Comparison of ENCODE assay signal across 1 cellular context in the genomic region with DNA sequence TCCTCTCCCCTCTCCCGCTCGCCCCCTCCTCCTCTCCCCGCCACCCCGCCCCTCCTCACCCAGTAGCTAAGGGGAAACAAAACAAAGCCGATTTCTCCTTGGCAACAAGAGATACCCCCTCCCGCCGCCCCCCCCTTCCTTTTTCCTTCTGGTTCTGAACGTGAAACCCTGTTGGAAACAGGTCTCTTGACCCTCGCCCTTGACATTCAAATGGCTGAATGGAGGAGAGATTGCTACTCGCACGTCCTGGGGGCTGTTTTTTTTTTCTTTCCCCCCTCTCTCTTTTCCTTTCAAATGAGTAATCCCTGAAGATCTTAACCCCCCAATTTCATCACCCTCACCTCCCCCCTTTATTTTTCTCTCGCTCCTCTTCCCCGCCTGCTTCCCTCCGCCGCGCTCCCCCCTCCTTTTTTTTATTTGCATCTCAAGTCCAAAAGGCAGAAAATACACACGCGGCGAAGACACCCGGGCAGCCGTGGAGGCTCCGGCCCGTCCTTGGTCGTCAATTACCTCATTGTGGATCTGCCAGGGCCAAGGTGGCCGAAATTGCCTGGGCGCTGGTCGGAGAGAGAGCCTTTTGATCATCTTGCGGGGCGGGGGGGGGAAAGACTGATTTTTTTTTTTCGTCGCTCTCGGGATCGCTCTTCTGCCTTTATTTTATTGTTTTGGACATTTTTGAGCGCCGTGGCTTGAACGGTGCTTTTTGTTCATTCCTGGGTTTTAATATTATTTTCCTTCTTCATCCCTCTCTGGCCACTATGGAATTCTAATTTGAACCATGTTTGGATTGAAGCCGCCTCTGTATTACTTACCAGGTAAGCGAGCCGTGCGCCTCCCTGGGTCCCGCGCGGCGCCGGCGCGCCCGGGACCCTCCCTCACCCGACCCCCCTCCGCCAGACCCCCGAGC.
TF ChIP-seq lines count a peak whose summit lies in the region.

No MANE protein-coding gene starts in this region.

TF ChIP-seq in GM12878, 131 proteins besides CTCF, POLR2A, EP300 and RAD21 (continued from another document):
- TF ChIP-seq HDAC6 (IDR thresholded peaks at IDR 0.05; ENCODE audit: unreplicated experiment), result peak; percentile 34
- no peak for TF ChIP-seq IKZF2 (IDR thresholded peaks at IDR 0.05)
- no peak for TF ChIP-seq STAT1 (conservative IDR thresholded peaks at IDR 0.05)
- TF ChIP-seq CHD1 (IDR thresholded peaks at IDR 0.05; ENCODE audit: low read depth, low read length), result 0 out of 2 replicates have a peak, but pooled peaks have one; percentile 77
- TF ChIP-seq, protein P1, sequence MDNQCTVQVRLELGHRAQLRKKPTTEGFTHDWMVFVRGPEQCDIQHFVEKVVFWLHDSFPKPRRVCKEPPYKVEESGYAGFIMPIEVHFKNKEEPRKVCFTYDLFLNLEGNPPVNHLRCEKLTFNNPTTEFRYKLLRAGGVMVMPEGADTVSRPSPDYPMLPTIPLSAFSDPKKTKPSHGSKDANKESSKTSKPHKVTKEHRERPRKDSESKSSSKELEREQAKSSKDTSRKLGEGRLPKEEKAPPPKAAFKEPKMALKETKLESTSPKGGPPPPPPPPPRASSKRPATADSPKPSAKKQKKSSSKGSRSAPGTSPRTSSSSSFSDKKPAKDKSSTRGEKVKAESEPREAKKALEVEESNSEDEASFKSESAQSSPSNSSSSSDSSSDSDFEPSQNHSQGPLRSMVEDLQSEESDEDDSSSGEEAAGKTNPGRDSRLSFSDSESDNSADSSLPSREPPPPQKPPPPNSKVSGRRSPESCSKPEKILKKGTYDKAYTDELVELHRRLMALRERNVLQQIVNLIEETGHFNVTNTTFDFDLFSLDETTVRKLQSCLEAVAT (IDR thresholded peaks at IDR 0.05), result peak; percentile 85
- TF ChIP-seq, protein P2, sequence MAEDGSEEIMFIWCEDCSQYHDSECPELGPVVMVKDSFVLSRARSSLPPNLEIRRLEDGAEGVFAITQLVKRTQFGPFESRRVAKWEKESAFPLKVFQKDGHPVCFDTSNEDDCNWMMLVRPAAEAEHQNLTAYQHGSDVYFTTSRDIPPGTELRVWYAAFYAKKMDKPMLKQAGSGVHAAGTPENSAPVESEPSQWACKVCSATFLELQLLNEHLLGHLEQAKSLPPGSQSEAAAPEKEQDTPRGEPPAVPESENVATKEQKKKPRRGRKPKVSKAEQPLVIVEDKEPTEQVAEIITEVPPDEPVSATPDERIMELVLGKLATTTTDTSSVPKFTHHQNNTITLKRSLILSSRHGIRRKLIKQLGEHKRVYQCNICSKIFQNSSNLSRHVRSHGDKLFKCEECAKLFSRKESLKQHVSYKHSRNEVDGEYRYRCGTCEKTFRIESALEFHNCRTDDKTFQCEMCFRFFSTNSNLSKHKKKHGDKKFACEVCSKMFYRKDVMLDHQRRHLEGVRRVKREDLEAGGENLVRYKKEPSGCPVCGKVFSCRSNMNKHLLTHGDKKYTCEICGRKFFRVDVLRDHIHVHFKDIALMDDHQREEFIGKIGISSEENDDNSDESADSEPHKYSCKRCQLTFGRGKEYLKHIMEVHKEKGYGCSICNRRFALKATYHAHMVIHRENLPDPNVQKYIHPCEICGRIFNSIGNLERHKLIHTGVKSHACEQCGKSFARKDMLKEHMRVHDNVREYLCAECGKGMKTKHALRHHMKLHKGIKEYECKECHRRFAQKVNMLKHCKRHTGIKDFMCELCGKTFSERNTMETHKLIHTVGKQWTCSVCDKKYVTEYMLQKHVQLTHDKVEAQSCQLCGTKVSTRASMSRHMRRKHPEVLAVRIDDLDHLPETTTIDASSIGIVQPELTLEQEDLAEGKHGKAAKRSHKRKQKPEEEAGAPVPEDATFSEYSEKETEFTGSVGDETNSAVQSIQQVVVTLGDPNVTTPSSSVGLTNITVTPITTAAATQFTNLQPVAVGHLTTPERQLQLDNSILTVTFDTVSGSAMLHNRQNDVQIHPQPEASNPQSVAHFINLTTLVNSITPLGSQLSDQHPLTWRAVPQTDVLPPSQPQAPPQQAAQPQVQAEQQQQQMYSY (CRISPR knock-in tag; IDR thresholded peaks at IDR 0.05), result no peak
- TF ChIP-seq, protein P3, sequence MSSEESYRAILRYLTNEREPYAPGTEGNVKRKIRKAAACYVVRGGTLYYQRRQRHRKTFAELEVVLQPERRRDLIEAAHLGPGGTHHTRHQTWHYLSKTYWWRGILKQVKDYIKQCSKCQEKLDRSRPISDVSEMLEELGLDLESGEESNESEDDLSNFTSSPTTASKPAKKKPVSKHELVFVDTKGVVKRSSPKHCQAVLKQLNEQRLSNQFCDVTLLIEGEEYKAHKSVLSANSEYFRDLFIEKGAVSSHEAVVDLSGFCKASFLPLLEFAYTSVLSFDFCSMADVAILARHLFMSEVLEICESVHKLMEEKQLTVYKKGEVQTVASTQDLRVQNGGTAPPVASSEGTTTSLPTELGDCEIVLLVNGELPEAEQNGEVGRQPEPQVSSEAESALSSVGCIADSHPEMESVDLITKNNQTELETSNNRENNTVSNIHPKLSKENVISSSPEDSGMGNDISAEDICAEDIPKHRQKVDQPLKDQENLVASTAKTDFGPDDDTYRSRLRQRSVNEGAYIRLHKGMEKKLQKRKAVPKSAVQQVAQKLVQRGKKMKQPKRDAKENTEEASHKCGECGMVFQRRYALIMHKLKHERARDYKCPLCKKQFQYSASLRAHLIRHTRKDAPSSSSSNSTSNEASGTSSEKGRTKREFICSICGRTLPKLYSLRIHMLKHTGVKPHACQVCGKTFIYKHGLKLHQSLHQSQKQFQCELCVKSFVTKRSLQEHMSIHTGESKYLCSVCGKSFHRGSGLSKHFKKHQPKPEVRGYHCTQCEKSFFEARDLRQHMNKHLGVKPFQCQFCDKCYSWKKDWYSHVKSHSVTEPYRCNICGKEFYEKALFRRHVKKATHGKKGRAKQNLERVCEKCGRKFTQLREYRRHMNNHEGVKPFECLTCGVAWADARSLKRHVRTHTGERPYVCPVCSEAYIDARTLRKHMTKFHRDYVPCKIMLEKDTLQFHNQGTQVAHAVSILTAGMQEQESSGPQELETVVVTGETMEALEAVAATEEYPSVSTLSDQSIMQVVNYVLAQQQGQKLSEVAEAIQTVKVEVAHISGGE (CRISPR knock-in tag; IDR thresholded peaks at IDR 0.05), result no peak
- no peak for TF ChIP-seq RCOR1 (conservative IDR thresholded peaks at IDR 0.05; ENCODE audit: low read depth, low read length)
- TF ChIP-seq, protein P4, sequence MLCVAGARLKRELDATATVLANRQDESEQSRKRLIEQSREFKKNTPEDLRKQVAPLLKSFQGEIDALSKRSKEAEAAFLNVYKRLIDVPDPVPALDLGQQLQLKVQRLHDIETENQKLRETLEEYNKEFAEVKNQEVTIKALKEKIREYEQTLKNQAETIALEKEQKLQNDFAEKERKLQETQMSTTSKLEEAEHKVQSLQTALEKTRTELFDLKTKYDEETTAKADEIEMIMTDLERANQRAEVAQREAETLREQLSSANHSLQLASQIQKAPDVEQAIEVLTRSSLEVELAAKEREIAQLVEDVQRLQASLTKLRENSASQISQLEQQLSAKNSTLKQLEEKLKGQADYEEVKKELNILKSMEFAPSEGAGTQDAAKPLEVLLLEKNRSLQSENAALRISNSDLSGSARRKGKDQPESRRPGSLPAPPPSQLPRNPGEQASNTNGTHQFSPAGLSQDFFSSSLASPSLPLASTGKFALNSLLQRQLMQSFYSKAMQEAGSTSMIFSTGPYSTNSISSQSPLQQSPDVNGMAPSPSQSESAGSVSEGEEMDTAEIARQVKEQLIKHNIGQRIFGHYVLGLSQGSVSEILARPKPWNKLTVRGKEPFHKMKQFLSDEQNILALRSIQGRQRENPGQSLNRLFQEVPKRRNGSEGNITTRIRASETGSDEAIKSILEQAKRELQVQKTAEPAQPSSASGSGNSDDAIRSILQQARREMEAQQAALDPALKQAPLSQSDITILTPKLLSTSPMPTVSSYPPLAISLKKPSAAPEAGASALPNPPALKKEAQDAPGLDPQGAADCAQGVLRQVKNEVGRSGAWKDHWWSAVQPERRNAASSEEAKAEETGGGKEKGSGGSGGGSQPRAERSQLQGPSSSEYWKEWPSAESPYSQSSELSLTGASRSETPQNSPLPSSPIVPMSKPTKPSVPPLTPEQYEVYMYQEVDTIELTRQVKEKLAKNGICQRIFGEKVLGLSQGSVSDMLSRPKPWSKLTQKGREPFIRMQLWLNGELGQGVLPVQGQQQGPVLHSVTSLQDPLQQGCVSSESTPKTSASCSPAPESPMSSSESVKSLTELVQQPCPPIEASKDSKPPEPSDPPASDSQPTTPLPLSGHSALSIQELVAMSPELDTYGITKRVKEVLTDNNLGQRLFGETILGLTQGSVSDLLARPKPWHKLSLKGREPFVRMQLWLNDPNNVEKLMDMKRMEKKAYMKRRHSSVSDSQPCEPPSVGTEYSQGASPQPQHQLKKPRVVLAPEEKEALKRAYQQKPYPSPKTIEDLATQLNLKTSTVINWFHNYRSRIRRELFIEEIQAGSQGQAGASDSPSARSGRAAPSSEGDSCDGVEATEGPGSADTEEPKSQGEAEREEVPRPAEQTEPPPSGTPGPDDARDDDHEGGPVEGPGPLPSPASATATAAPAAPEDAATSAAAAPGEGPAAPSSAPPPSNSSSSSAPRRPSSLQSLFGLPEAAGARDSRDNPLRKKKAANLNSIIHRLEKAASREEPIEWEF (IDR thresholded peaks at IDR 0.05; ENCODE audit: insufficient replicate concordance, low read depth, low read length), result no peak
- peak; percentile 52 for TF ChIP-seq POLR2AphosphoS5 (IDR thresholded peaks at IDR 0.05; ENCODE audit: low read length)
- TF ChIP-seq, protein P5, sequence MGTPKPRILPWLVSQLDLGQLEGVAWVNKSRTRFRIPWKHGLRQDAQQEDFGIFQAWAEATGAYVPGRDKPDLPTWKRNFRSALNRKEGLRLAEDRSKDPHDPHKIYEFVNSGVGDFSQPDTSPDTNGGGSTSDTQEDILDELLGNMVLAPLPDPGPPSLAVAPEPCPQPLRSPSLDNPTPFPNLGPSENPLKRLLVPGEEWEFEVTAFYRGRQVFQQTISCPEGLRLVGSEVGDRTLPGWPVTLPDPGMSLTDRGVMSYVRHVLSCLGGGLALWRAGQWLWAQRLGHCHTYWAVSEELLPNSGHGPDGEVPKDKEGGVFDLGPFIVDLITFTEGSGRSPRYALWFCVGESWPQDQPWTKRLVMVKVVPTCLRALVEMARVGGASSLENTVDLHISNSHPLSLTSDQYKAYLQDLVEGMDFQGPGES (IDR thresholded peaks at IDR 0.05), result no peak
- TF ChIP-seq RBBP5 (conservative IDR thresholded peaks at IDR 0.05), result no peak
- no peak for TF ChIP-seq EZH2 (IDR thresholded peaks at IDR 0.05; ENCODE audit: borderline replicate concordance, control insufficient read depth, low read depth, low read length)
- TF ChIP-seq CREB1 (IDR thresholded peaks at IDR 0.05; ENCODE audit: low read depth), result no peak
- TF ChIP-seq SMAD5 (IDR thresholded peaks at IDR 0.05; ENCODE audit: low read depth), result peak; percentile 42; the same call in 1 of the 2 replicates
- peak; percentile 60; the same call in 1 of the 2 replicates for TF ChIP-seq ATF7 (IDR thresholded peaks at IDR 0.05; ENCODE audit: low read depth)
- TF ChIP-seq MXI1 (IDR thresholded peaks at IDR 0.05; ENCODE audit: low read depth, low read length), result peak; percentile 33; the same call in 1 of the 2 replicates
- TF ChIP-seq, protein P6, sequence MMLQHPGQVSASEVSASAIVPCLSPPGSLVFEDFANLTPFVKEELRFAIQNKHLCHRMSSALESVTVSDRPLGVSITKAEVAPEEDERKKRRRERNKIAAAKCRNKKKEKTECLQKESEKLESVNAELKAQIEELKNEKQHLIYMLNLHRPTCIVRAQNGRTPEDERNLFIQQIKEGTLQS (IDR thresholded peaks at IDR 0.05; ENCODE audit: borderline replicate concordance, extremely low read depth, low read depth, low read length), result no peak
- 0 out of 2 replicates have a peak, but pooled peaks have one; percentile 31 for TF ChIP-seq CHD2 (IDR thresholded peaks at IDR 0.05; ENCODE audit: borderline replicate concordance, low read depth, low read length)
- peak; percentile 79; the same call in 1 of the 3 replicates for TF ChIP-seq POU2F2 (IDR thresholded peaks at IDR 0.05; ENCODE audit: borderline replicate concordance, low read depth, low read length)
- no peak for TF ChIP-seq NBN (IDR thresholded peaks at IDR 0.05)
- TF ChIP-seq SRF (IDR thresholded peaks at IDR 0.05; ENCODE audit: low read depth in 2 of 2, low read length in 2 of 2), result no peak
- TF ChIP-seq, protein P7, sequence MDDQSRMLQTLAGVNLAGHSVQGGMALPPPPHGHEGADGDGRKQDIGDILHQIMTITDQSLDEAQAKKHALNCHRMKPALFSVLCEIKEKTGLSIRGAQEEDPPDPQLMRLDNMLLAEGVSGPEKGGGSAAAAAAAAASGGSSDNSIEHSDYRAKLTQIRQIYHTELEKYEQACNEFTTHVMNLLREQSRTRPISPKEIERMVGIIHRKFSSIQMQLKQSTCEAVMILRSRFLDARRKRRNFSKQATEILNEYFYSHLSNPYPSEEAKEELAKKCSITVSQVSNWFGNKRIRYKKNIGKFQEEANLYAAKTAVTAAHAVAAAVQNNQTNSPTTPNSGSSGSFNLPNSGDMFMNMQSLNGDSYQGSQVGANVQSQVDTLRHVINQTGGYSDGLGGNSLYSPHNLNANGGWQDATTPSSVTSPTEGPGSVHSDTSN (IDR thresholded peaks at IDR 0.05; ENCODE audit: insufficient replicate concordance, low read depth, low read length), result no peak
- no peak for TF ChIP-seq MTA3 (IDR thresholded peaks at IDR 0.05; ENCODE audit: borderline replicate concordance, low read length)
- 0 out of 4 replicates have a peak, but pooled peaks of 1 of the 2 experiments have one; percentile 5 for TF ChIP-seq BHLHE40 (IDR thresholded peaks at IDR 0.05; ENCODE audit: borderline replicate concordance in 1 of 2, low read depth in 2 of 2, low read length in 1 of 2)
- TF ChIP-seq, protein P8, sequence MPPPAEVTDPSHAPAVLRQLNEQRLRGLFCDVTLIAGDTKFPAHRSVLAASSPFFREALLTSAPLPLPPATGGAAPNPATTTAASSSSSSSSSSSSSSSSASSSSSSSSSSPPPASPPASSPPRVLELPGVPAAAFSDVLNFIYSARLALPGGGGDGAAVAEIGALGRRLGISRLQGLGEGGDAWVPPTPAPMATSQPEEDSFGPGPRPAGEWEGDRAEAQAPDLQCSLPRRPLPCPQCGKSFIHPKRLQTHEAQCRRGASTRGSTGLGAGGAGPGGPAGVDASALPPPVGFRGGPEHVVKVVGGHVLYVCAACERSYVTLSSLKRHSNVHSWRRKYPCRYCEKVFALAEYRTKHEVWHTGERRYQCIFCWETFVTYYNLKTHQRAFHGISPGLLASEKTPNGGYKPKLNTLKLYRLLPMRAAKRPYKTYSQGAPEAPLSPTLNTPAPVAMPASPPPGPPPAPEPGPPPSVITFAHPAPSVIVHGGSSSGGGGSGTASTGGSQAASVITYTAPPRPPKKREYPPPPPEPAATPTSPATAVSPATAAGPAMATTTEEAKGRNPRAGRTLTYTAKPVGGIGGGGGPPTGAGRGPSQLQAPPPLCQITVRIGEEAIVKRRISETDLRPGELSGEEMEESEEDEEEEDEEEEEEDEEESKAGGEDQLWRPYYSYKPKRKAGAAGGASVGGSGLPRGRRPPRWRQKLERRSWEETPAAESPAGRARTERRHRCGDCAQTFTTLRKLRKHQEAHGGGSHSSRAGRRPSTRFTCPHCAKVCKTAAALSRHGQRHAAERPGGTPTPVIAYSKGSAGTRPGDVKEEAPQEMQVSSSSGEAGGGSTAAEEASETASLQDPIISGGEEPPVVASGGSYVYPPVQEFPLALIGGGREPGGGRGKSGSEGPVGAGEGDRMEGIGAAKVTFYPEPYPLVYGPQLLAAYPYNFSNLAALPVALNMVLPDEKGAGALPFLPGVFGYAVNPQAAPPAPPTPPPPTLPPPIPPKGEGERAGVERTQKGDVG (CRISPR knock-in tag; IDR thresholded peaks at IDR 0.05), result no peak
TF ChIP-seq in GM12878: peak in this region for 12.
